In genomic region chr5:170338272-170338671, GRCh38 we compare ENCODE assay signal across 1 cellular context.
A peak's percentile ranks its signal among the peaks of the same experiment; 100 is the strongest.
TF ChIP-seq lines count a peak whose summit lies in the region.

No MANE protein-coding gene starts in this region.

TF ChIP-seq in GM12878, 131 proteins besides CTCF, POLR2A, EP300 and RAD21:
- TF ChIP-seq KAT2A (conservative IDR thresholded peaks at IDR 0.05; ENCODE audit: control insufficient read depth, low read depth, low read length) (no peak), SIN3A (IDR thresholded peaks at IDR 0.05; ENCODE audit: low read depth, low read length) (no peak), RUNX3 (IDR thresholded peaks at IDR 0.05; ENCODE audit: low read length) (0 out of 2 replicates have a peak, but pooled peaks have one; percentile 7), ZBTB33 (IDR thresholded peaks at IDR 0.05) (no peak), ATF3 (IDR thresholded peaks at IDR 0.05; ENCODE audit: borderline replicate concordance, extremely low read depth, low read depth, low read length) (no peak), STAT3 (IDR thresholded peaks at IDR 0.05; ENCODE audit: low read depth, low read length) (no peak)
